ENCODE assay signal across 12 cellular contexts in the genomic region with DNA sequence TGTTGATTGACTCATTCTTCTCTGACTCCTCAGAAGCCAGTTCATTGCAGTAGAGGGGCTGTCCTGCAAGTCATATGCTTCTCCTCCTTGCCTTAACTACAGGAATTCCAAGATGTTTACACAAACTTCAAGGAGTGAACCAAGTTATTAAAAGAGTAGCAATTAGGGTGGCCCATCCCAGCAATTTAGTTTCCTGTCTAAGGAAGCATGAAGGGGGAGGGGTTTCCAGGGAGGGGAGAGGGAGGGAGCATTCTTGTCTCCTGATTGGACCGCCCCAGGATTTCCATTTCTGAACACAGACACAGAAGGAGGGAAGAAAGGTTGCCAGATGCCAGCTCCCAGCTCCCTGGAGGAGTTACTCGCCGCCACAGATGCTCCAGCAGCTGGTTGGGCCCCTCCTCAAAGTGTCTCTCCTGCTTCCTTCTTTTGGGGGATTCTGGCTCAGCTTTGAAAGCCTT.
DNase-seq lines count a peak whose midpoint lies in the region; TF ChIP-seq lines count a peak whose summit lies in the region.
"Had no signal": no experiment of that assay in that cellular context is flagged by ENCODE, and none has a peak within 500 bp of the region (broad histone marks: within the 10 kb centered on the region; RNA-seq: fewer than 3 reads in every experiment).

No MANE protein-coding gene starts in this region.

- H3K27me3 Mint-ChIP-seq in endothelial cell (ENCODE audit: unreplicated experiment), result no peaks in the 10 kb centered on the region

- H3K4me3 ChIP-seq in GM23248, result 0 out of 2 replicates have a peak overlapping the region, but pooled peaks have one; percentile 20
- no peak overlapping the region for H3K4me3 ChIP-seq in skeletal muscle tissue (ENCODE audit: low read length in 3 of 3)

- H3K36me3 Mint-ChIP-seq in endothelial cell (ENCODE audit: low read depth, unreplicated experiment), result no peaks in the 10 kb centered on the region
- H3K36me3 Mint-ChIP-seq: T-cell had no signal

- H3K79me2 ChIP-seq in GM23248 (ENCODE audit: insufficient read depth), result no peaks in the 10 kb centered on the region

- H3K36me3 ChIP-seq in GM23248 (ENCODE audit: low read depth), result no peaks in the 10 kb centered on the region
- no peaks in the 10 kb centered on the region for H3K36me3 ChIP-seq in skeletal muscle tissue (ENCODE audit: control insufficient read depth in 3 of 3, insufficient read depth in 3 of 3, low read length in 3 of 3)

- peak; percentile 51 for DNase-seq in GM23248
- peak; percentile 13 for DNase-seq in amniotic stem cell (lab: John Stamatoyannopoulos, UW)
- peak; percentile 46 for DNase-seq in hepatic stellate cell (ENCODE audit: low spot score)
- DNase-seq in medulla oblongata (ENCODE audit: extremely low spot score), result no peak
- no peak for DNase-seq in endothelial cell (ENCODE audit: low spot score)
- DNase-seq in NCI-H1092 (lab: John Stamatoyannopoulos, UW), result no peak
- no peak for DNase-seq in stimulated activated CD4-positive, alpha-beta T cell treated with anti-CD3 and anti-CD28 coated beads, Interleukin-4, amount 100 ng/mL, for 1 hour
- DNase-seq: NCI-H345; stimulated activated CD4-positive, alpha-beta T cell treated with anti-CD3 and anti-CD28 coated beads, Interleukin-2, amount 100 ng/mL, for 24 hours; T-cell; trophoblast cell had no signal

- H3K9ac ChIP-seq in GM23248 (peak overlapping the region; percentile 25), skeletal muscle tissue (ENCODE audit: low read depth in 1 of 3, low read length in 3 of 3) (peak overlapping the region in 2 of 3 donors; percentile 10 to 36)

- peak overlapping the region; percentile 32 for H3K4me2 ChIP-seq in GM23248 (ENCODE audit: unreplicated experiment)

- H3K4me1 Mint-ChIP-seq in endothelial cell (ENCODE audit: unreplicated experiment), result peaks cover 1% of the 10 kb centered on the region

- H3K9me2 ChIP-seq in GM23248 (ENCODE audit: insufficient read depth), result no peaks in the 10 kb centered on the region

- peak overlapping the region; percentile 73 for H2AFZ ChIP-seq in GM23248

- 15 to 34% methylated on average over 2 to 3 of the region's 3 CpGs for WGBS in GM23248 (ENCODE audit: low coverage in 1 of 2, low lambda C conversion rate in 2 of 2, missing lambda C conversion rate in 2 of 2), 2 experiments

- peaks cover 25% of the 10 kb centered on the region for H3F3A ChIP-seq in GM23248 (ENCODE audit: insufficient read depth)

- H3K9me3 ChIP-seq in GM23248 (ENCODE audit: low read depth) (no peaks in the 10 kb centered on the region), skeletal muscle tissue (ENCODE audit: control insufficient read depth in 3 of 3, low read length in 3 of 3) (no peaks in the 10 kb centered on the region)

- peak overlapping the region; percentile 60 for H3K27ac ChIP-seq in GM23248
- peak overlapping the region; percentile 80 for H3K27ac ChIP-seq in skeletal muscle tissue (ENCODE audit: low read depth, low read length)

- no peaks in the 10 kb centered on the region for H4K20me1 ChIP-seq in GM23248 (ENCODE audit: insufficient read depth)

- H3K27me3 ChIP-seq in GM23248 (replicated peaks; ENCODE audit: insufficient read depth) (no peaks in the 10 kb centered on the region), skeletal muscle tissue (ENCODE audit: control insufficient read depth in 3 of 3, insufficient read depth in 3 of 3, low read length in 3 of 3) (no peaks in the 10 kb centered on the region)

- TF ChIP-seq CTCF in endothelial cell (IDR thresholded peaks at IDR 0.05; ENCODE audit: unreplicated experiment), result no peak

- no peaks in the 10 kb centered on the region for H3K9me3 Mint-ChIP-seq in endothelial cell (ENCODE audit: unreplicated experiment)
- H3K9me3 Mint-ChIP-seq: T-cell had no signal

- in situ Hi-C loops in GM23248 (cut with MboI), result no loop called here

- no peak overlapping the region for H3K27ac Mint-ChIP-seq in endothelial cell (ENCODE audit: unreplicated experiment)
- H3K27ac Mint-ChIP-seq: T-cell had no signal

- H3K4me1 ChIP-seq in GM23248 (ENCODE audit: insufficient read depth) (peaks cover 34% of the 10 kb centered on the region), skeletal muscle tissue (ENCODE audit: control insufficient read depth in 3 of 3, insufficient read depth in 3 of 3, low read length in 3 of 3) (peaks cover 5 to 22% (median 19%) of the 10 kb centered on the region in 3 donors)

- H3K4me3 Mint-ChIP-seq in endothelial cell (ENCODE audit: unreplicated experiment), result no peak overlapping the region
- H3K4me3 Mint-ChIP-seq: T-cell had no signal

Comparison
In these comparisons a context has a peak if more than half of its experiments do, and no peak if none do; other contexts are left out.
1. DNase-seq: peak in GM23248 (single experiment), amniotic stem cell (single experiment) and hepatic stellate cell (single experiment); none in medulla oblongata (single experiment), endothelial cell (single experiment), NCI-H1092 (single experiment) and stimulated activated CD4-positive, alpha-beta T cell treated with anti-CD3 and anti-CD28 coated beads, Interleukin-4, amount 100 ng/mL, for 1 hour (single experiment).